9 cellular contexts compared by ENCODE assay signal in the genomic region with DNA sequence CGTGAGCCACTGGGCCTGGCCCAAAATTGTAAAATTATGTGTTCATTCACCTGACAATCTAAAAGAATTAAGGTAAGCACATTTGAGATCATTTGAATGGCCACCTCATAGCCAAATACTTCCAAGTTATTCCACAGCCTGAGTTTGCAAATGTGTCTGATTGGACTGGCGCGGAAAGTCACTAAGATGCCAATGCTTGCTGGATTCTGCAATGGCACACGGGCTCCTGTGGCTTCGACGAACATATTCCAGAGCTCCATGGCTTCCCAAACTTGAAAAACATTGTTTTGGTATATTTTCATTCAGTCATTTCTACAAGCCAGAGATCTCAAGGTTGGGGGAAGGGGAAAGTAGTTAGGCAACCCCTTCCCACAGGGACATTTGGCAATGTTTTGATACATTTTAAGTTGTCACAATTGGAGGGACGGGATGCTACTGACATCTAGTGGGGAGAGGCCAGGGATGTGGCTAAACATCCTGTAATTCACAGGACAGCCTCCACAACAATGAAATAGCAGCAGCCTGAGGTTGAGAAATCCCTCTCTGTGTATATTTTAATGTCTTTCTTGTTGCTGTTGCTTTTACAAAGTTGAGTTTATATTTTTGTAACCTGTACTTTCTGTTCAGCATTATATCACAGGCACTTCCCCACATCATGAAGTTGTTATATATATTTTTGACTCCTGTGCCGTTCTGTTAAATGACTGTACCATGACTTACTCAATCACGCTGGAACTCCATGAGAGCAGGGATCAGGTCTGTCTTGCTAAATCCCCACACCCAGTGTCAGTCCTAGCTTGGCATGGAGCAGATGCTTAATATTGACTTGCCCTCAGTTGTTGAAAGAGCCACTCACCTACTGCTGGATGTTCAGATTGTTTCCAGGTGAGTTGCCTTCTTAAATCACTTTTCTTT. TPM values are rescaled to one million over a fixed set of nuclear protein-coding genes. Genes with fewer than 3 reads are reported as not detected.
DNase-seq lines count a peak whose midpoint lies in the region; ATAC-seq and TF ChIP-seq lines count a peak whose summit lies in the region.
"Had no signal": no experiment of that assay in that cellular context is flagged by ENCODE, and none has a peak within 500 bp of the region (broad histone marks: within the 10 kb centered on the region; RNA-seq: fewer than 3 reads in every experiment).

No MANE protein-coding gene starts in this region.

- no peak for ATAC-seq in HG03025 (IDR thresholded peaks at IDR 0.05; ENCODE audit: low FRiP score, unreplicated experiment)

- peak; percentile 87 for TF ChIP-seq CTCF in epithelial cell of esophagus (IDR thresholded peaks at IDR 0.05; ENCODE audit: insufficient read depth, low read depth, low read length, missing control alignments)

- CTCF ChIA-PET in HEK293T (lab: Yijun Ruan, JAX): no interaction called here

- DNase-seq in DMS79 treated with DMSO at 0.1 percent for 48 hours (lab: John Stamatoyannopoulos, UW) (peak; percentile 14), DMS79 (lab: John Stamatoyannopoulos, UW) (no peak), HEK293T (ENCODE audit: extremely low spot score) (peak; percentile 45), NCI-H1694 treated with DMSO at 0.1 percent for 48 hours (lab: John Stamatoyannopoulos, UW) (peak; percentile 84), UCSD-AML1 (lab: John Stamatoyannopoulos, UW; ENCODE audit: unreplicated experiment) (peak; percentile 29), epithelial cell of esophagus (ENCODE audit: low read depth) (peak; percentile 72), myocyte (ENCODE audit: low read depth) (peak; percentile 65)
- DNase-seq: activated naive CD8-positive, alpha-beta T cell treated with anti-CD3 and anti-CD28 coated beads, Interleukin-2, amount 10 ng/mL, durations not matched to agents 7 days and 5 days had no signal

- POLR2A ChIA-PET in HEK293T (lab: Yijun Ruan, JAX): no interaction called here

- no peak overlapping the region for H3K4me3 ChIP-seq in epithelial cell of esophagus (ENCODE audit: low read length)

TF ChIP-seq in HEK293T, 16 proteins besides CTCF, POLR2A, EP300 and RAD21:
- TF ChIP-seq NFRKB (IDR thresholded peaks at IDR 0.05) (no peak), PKNOX1 (IDR thresholded peaks at IDR 0.05) (no peak), SP1 (IDR thresholded peaks at IDR 0.05) (no peak), FOXM1 (IDR thresholded peaks at IDR 0.05; ENCODE audit: borderline replicate concordance) (no peak), LEF1 (IDR thresholded peaks at IDR 0.05; ENCODE audit: borderline replicate concordance) (no peak), SUZ12 (IDR thresholded peaks at IDR 0.05) (no peak), ZNF384 (IDR thresholded peaks at IDR 0.05) (no peak), TARDBP (IDR thresholded peaks at IDR 0.05) (no peak), L3MBTL2 (conservative IDR thresholded peaks at IDR 0.05) (no peak)

RNA-seq across cellular contexts. Expression of gene COL4A4, which starts 56.9 kb away (rescaled TPM):
- total RNA-seq in myocyte: 0.36 and 0.64 TPM in 2 replicates
- 2.1 TPM for polyA plus RNA-seq in myocyte (2012)
- total RNA-seq: activated naive CD8-positive, alpha-beta T cell treated with anti-CD3 and anti-CD28 coated beads, Interleukin-2, amount 10 ng/mL, durations not matched to agents 7 days and 5 days had no signal

RNA-seq across cellular contexts. Expression of gene COL4A3, which starts 57.3 kb away (rescaled TPM):
- total RNA-seq in myocyte: 0.08 and 1.4 TPM in 2 replicates
- polyA plus RNA-seq in myocyte (2012): 1.7 TPM
- total RNA-seq: activated naive CD8-positive, alpha-beta T cell treated with anti-CD3 and anti-CD28 coated beads, Interleukin-2, amount 10 ng/mL, durations not matched to agents 7 days and 5 days had no signal
